In genomic region chr5:143629871-143630658, GRCh38 we compare ENCODE assay signal across 14 cellular contexts.
DNase-seq lines count a peak whose midpoint lies in the region; ATAC-seq, FAIRE-seq and TF ChIP-seq lines count a peak whose summit lies in the region.
"Had no signal": no experiment of that assay in that cellular context is flagged by ENCODE, and none has a peak within 500 bp of the region (broad histone marks: within the 10 kb centered on the region; RNA-seq: fewer than 3 reads in every experiment).

No MANE protein-coding gene starts in this region.

- intact Hi-C loops in HepG2 (cut with micrococcal nuclease; ENCODE audit: unreplicated experiment): no loop called here

- H3K27me3 ChIP-seq in HepG2 (ENCODE audit: control insufficient read depth in 1 of 2, insufficient read depth in 2 of 2, low read length in 2 of 2): no peaks in the 10 kb centered on the region
- H3K27me3 ChIP-seq: BLaER1 treated with 17β-estradiol and CSF1 and Interleukin-3, amounts not matched to agents 10 nM and 100 nM had no signal

- POLR2A ChIA-PET in HepG2 (lab: Yijun Ruan, JAX): interaction anchor here (0.7 to 1.5 kb wide), 10 partner anchors 17 to 226 kb away, joined by 3 to 5 read pairs (median 4); partner anchors contain the start of gene NR3C1

- H4K20me1 ChIP-seq in HepG2 (ENCODE audit: insufficient read depth, low read length): no peaks in the 10 kb centered on the region
- H4K20me1 ChIP-seq: BLaER1 treated with 17β-estradiol and CSF1 and Interleukin-3, amounts not matched to agents 10 nM and 100 nM had no signal

- H3K9me3 Mint-ChIP-seq in T-helper 2 cell treated with Interferon-gamma antibody and Interleukin-4, amounts not matched to agents 5 μg/mL and 100 μg/mL, for 36 hours: no peaks in the 10 kb centered on the region

- H3K27me3 Mint-ChIP-seq in T-helper 2 cell treated with Interferon-gamma antibody and Interleukin-4, amounts not matched to agents 5 μg/mL and 100 μg/mL, for 36 hours (ENCODE audit: low read depth): no peaks in the 10 kb centered on the region

- H3K4me3 Mint-ChIP-seq in T-helper 2 cell treated with Interferon-gamma antibody and Interleukin-4, amounts not matched to agents 5 μg/mL and 100 μg/mL, for 36 hours: no peak overlapping the region
- H3K4me3 Mint-ChIP-seq: activated naive CD8-positive, alpha-beta T cell treated with anti-CD3 and anti-CD28 coated beads, Interleukin-2, amount 50 U/mL, for 24 hours had no signal

- BruUV-seq in HepG2 (replicated peaks; lab: Mats Ljungman, UMichigan): no TSS peak

- TF ChIP-seq CTCF in astrocyte of the spinal cord (IDR thresholded peaks at IDR 0.05; ENCODE audit: low read depth, low read length) (no peak), HepG2 (CRISPR knock-in tag; IDR thresholded peaks at IDR 0.05) (no peak)

- H3K4me3 ChIP-seq in astrocyte of the spinal cord (ENCODE audit: low read depth, low read length): no peak overlapping the region
- no peak overlapping the region for H3K4me3 ChIP-seq in HepG2 (replicated peaks in 1 of 3; ENCODE audit: insufficient read depth in 1 of 3, low read depth in 2 of 3, low read length in 3 of 3)
- H3K4me3 ChIP-seq: BLaER1 treated with 17β-estradiol and CSF1 and Interleukin-3, amounts not matched to agents 10 nM and 100 nM had no signal

- no peak for TF ChIP-seq RAD21 in HepG2 (CRISPR knock-in tag; IDR thresholded peaks at IDR 0.05)

- in situ Hi-C loops in astrocyte of the spinal cord (cut with HindIII; ENCODE audit: low sequenced_read_pairs) (no loop called here), HepG2 (cut with HindIII; ENCODE audit: extremely low pct_ligation_motif_present, low pct_unique_long_range_greater_than_20kb) (no loop called here)

- peak overlapping the region; percentile 53 for H3K27ac ChIP-seq in HepG2 (ENCODE audit: extremely low read length, insufficient read depth, low read length)
- H3K27ac ChIP-seq: BLaER1 treated with 17β-estradiol and CSF1 and Interleukin-3, amounts not matched to agents 10 nM and 100 nM had no signal

- no peak overlapping the region for H3K27ac Mint-ChIP-seq in T-helper 2 cell treated with Interferon-gamma antibody and Interleukin-4, amounts not matched to agents 5 μg/mL and 100 μg/mL, for 36 hours
- H3K27ac Mint-ChIP-seq: activated naive CD8-positive, alpha-beta T cell treated with anti-CD3 and anti-CD28 coated beads, Interleukin-2, amount 50 U/mL, for 24 hours had no signal

- H3K4me2 ChIP-seq in HepG2 (ENCODE audit: low read depth, low read length): peak overlapping the region; percentile 21

- CTCF ChIA-PET in HepG2 (lab: Yijun Ruan, JAX; ENCODE audit: low intra/inter-chr PET ratio, low total read pairs): no interaction called here

- H3K9me3 ChIP-seq in HepG2 (ENCODE audit: low read length): no peaks in the 10 kb centered on the region

- ATAC-seq in HepG2: peak; percentile 62
- no peak for ATAC-seq in HG03457 (IDR thresholded peaks at IDR 0.05; ENCODE audit: unreplicated experiment)
- ATAC-seq in GM19324 (IDR thresholded peaks at IDR 0.05; ENCODE audit: low FRiP score, unreplicated experiment): no peak
- ATAC-seq: activated naive CD8-positive, alpha-beta T cell treated with anti-CD3 and anti-CD28 coated beads, Interleukin-2, amount 50 U/mL, for 24 hours had no signal

- H3K79me2 ChIP-seq in HepG2 (ENCODE audit: insufficient read depth, low read length): no peaks in the 10 kb centered on the region

- no peaks in the 10 kb centered on the region for H3K36me3 ChIP-seq in HepG2 (replicated peaks in 1 of 2; ENCODE audit: control insufficient read depth in 1 of 2, insufficient read depth in 2 of 2, low read length in 2 of 2)
- H3K36me3 ChIP-seq: BLaER1 treated with 17β-estradiol and CSF1 and Interleukin-3, amounts not matched to agents 10 nM and 100 nM had no signal

- peaks cover 7% of the 10 kb centered on the region for H3K4me1 Mint-ChIP-seq in T-helper 2 cell treated with Interferon-gamma antibody and Interleukin-4, amounts not matched to agents 5 μg/mL and 100 μg/mL, for 36 hours (ENCODE audit: low read depth)
- H3K4me1 Mint-ChIP-seq: activated naive CD8-positive, alpha-beta T cell treated with anti-CD3 and anti-CD28 coated beads, Interleukin-2, amount 50 U/mL, for 24 hours had no signal

- FAIRE-seq in HepG2 (lab: Jason Lieb, UNC): no peak

- no peak for TF ChIP-seq POLR2A in HepG2 (IDR thresholded peaks at IDR 0.05; ENCODE audit: insufficient read depth in 1 of 2, low read depth in 2 of 2, low read length in 2 of 2)

- DNase-seq in AG20443 (ENCODE audit: low spot score) (peak; percentile 47), HT1080 (ENCODE audit: low read depth) (peak; percentile 54), astrocyte of the spinal cord (ENCODE audit: low read depth, low spot score) (peak; percentile 58), HepG2 (ENCODE audit: low spot score) (peak; percentile 80), activated T-cell treated with anti-CD3 and anti-CD28 coated beads for 4 hours (no peak)
- DNase-seq in T-helper 2 cell treated with Interferon-gamma antibody and Interleukin-4, amounts not matched to agents 5 μg/mL and 100 μg/mL, for 36 hours (ENCODE audit: low spot score): no peak
- DNase-seq: activated naive CD8-positive, alpha-beta T cell treated with anti-CD3 and anti-CD28 coated beads, Interleukin-2, amount 50 U/mL, for 24 hours; NCI-H1092; NCI-H69; occipital lobe; stimulated activated CD4-positive, alpha-beta T cell treated with anti-CD3 and anti-CD28 coated beads, Interleukin-4, amount 100 ng/mL, for 4 hours had no signal

- TF ChIP-seq EP300 in HepG2 (IDR thresholded peaks at IDR 0.05; ENCODE audit: low read depth in 2 of 2, low read length in 2 of 2): peak in 1 of 2 experiments; percentile 91; a peak in 2 of 4 replicates
- peak; percentile 83 for TF ChIP-seq EP300 in HepG2 (CRISPR knock-in tag; IDR thresholded peaks at IDR 0.05; ENCODE audit: borderline replicate concordance)

- peaks cover 37% of the 10 kb centered on the region for H3K4me1 ChIP-seq in HepG2 (ENCODE audit: insufficient read depth, low read length)

- H2AFZ ChIP-seq in HepG2 (ENCODE audit: low read length): peak overlapping the region; percentile 15

- WGBS in HepG2 (ENCODE audit: low lambda C conversion rate): 52% methylated on average over 9 of the region's 9 CpGs

- peaks cover 4% of the 10 kb centered on the region for H3K36me3 Mint-ChIP-seq in T-helper 2 cell treated with Interferon-gamma antibody and Interleukin-4, amounts not matched to agents 5 μg/mL and 100 μg/mL, for 36 hours (ENCODE audit: low read depth)

- 0 out of 2 replicates have a peak overlapping the region, but pooled peaks have one; percentile 30 for H3K9ac ChIP-seq in HepG2 (ENCODE audit: insufficient read depth, low read depth, low read length)
- H3K9ac ChIP-seq: BLaER1 treated with 17β-estradiol and CSF1 and Interleukin-3, amounts not matched to agents 10 nM and 100 nM had no signal

TF ChIP-seq in HepG2, 621 proteins besides CTCF, POLR2A, EP300 and RAD21 (continues in another document):
- TF ChIP-seq ETS1 (CRISPR knock-in tag; IDR thresholded peaks at IDR 0.05) (no peak), ZBTB4 (CRISPR knock-in tag; IDR thresholded peaks at IDR 0.05; ENCODE audit: borderline replicate concordance) (no peak), ZBTB26 (CRISPR knock-in tag; IDR thresholded peaks at IDR 0.05; ENCODE audit: borderline replicate concordance) (no peak), ZNF230 (CRISPR knock-in tag; IDR thresholded peaks at IDR 0.05) (no peak), ZNF414 (CRISPR knock-in tag; IDR thresholded peaks at IDR 0.05) (no peak)

Comparison
In these comparisons a context has a peak if more than half of its experiments do, and no peak if none do; other contexts are left out.
1. DNase-seq: peak in AG20443 (single experiment), HT1080 (single experiment), astrocyte of the spinal cord (single experiment) and HepG2 (single experiment); none in activated T-cell treated with anti-CD3 and anti-CD28 coated beads for 4 hours (single experiment) and T-helper 2 cell treated with Interferon-gamma antibody and Interleukin-4, amounts not matched to agents 5 μg/mL and 100 μg/mL, for 36 hours (single experiment).